ENCODE assay signal across 7 cellular contexts in the genomic region with DNA sequence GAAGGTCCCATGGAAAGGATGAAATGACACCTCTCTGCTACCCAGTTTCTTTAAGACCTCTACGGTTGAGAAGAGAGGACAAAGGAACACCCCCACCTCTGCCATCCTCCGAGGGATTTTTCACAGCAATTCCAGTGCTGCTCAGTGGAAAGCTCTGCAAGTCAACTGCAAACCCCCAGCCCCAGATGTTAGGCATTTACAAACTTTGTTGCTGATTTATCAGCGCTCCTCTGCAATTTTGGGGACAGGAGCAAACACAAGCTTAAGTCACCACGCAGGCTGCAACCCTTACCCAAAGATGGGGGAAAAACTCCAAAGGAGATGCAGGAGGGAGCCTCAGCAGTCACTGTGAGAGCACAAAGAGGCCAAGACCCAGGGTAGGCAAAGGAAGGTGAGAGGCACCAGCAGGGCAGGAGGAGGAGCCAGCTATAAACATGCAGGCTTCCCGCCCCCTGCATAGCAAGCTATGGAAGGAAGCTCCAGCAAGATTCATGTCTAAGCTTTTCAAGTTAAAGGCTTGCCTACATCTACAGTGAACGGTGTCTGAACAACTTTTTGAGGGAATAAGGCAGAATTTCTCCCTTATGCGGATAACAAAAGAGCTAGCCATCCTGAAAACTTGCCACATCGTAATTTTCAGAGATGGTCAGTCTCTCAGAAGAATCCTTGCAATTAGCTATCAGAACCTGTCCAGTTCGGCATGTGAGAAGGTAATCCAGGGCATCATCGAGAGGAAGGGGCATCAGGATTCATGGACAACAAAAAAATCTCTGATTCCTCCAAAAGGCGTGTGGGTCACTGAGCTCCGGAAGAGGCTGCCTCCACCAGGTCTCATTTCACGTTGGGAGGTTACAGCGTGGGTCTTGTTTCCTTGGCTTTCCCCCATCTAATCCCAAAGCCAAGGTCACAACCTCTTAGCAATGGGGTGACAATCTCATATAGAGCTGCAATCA. TPM values are rescaled to one million over a fixed set of nuclear protein-coding genes. Genes with fewer than 3 reads are reported as not detected.
A peak's percentile ranks its signal among the peaks of the same experiment; 100 is the strongest.
DNase-seq lines count a peak whose midpoint lies in the region; ATAC-seq and TF ChIP-seq lines count a peak whose summit lies in the region.

No MANE protein-coding gene starts in this region.

- no peaks in the 10 kb centered on the region for H3K27me3 ChIP-seq in HUES64 (ENCODE audit: insufficient read depth, low read length)
- no peaks in the 10 kb centered on the region for H3K27me3 ChIP-seq in hepatocyte

- TF ChIP-seq CTCF in hepatocyte (IDR thresholded peaks at IDR 0.05; ENCODE audit: poor library complexity), result no peak

- DNase-seq in activated CD4-positive, alpha-beta T cell treated with anti-CD3 and anti-CD28 coated beads, Interleukin-2, amount 10 ng/mL, durations not matched to agents 7 days and 5 days, result peak; percentile 47
- peak; percentile 61 for DNase-seq in hepatocyte (ENCODE audit: low spot score)
- no peak for DNase-seq in stimulated activated naive B cell treated with anti-CD40 and anti-IgM and Interleukin-4, amounts not matched to agents 10 μg/mL and 1 μg/mL and 100 μg/mL, for 72 hours
- no peak for DNase-seq in activated gamma-delta T cell treated with Interleukin-2 at 50 U/mL for 16 hours
- DNase-seq in HPDE6-E6E7 (ENCODE audit: extremely low spot score), result no peak
- DNase-seq in NCI-H524 treated with DMSO at 0.1 percent for 48 hours (lab: John Stamatoyannopoulos, UW), result no peak

- H3K36me3 ChIP-seq in HUES64 (ENCODE audit: insufficient read depth, low read length) (no peaks in the 10 kb centered on the region), hepatocyte (replicated peaks; ENCODE audit: insufficient read depth, low read depth) (no peaks in the 10 kb centered on the region)

- CTCF ChIA-PET in activated CD4-positive, alpha-beta T cell treated with anti-CD3 and anti-CD28 coated beads, Interleukin-2, amount 10 ng/mL, durations not matched to agents 7 days and 5 days (lab: Charles Lee), result interaction anchor here (0.5 to 1.8 kb wide), 11 partner anchors 9 to 1485 kb away, joined by 3 to 6 read pairs (median 3); no protein-coding TSS in a partner anchor

- H3K4me3 Mint-ChIP-seq in activated CD4-positive, alpha-beta T cell treated with anti-CD3 and anti-CD28 coated beads, Interleukin-2, amount 10 ng/mL, durations not matched to agents 7 days and 5 days, result peak overlapping the region; percentile 82
- H3K4me3 Mint-ChIP-seq in stimulated activated naive B cell treated with anti-CD40 and anti-IgM and Interleukin-4, amounts not matched to agents 10 μg/mL and 1 μg/mL and 100 μg/mL, for 72 hours, result peak overlapping the region; percentile 54 to 90

- no peaks in the 10 kb centered on the region for H3K27me3 Mint-ChIP-seq in activated CD4-positive, alpha-beta T cell treated with anti-CD3 and anti-CD28 coated beads, Interleukin-2, amount 10 ng/mL, durations not matched to agents 7 days and 5 days
- no peaks in the 10 kb centered on the region for H3K27me3 Mint-ChIP-seq in stimulated activated naive B cell treated with anti-CD40 and anti-IgM and Interleukin-4, amounts not matched to agents 10 μg/mL and 1 μg/mL and 100 μg/mL, for 72 hours

- H3K9me3 Mint-ChIP-seq in activated CD4-positive, alpha-beta T cell treated with anti-CD3 and anti-CD28 coated beads, Interleukin-2, amount 10 ng/mL, durations not matched to agents 7 days and 5 days, result no peaks in the 10 kb centered on the region
- H3K9me3 Mint-ChIP-seq in stimulated activated naive B cell treated with anti-CD40 and anti-IgM and Interleukin-4, amounts not matched to agents 10 μg/mL and 1 μg/mL and 100 μg/mL, for 72 hours, result no peaks in the 10 kb centered on the region

- peaks cover 60% of the 10 kb centered on the region for H3K4me1 ChIP-seq in HUES64 (ENCODE audit: insufficient read depth, low read length)
- peaks cover 66% of the 10 kb centered on the region for H3K4me1 ChIP-seq in hepatocyte (ENCODE audit: insufficient read depth)

- 46% methylated on average over 14 of the region's 14 CpGs for WGBS in HUES64
- 34% methylated on average over 14 of the region's 14 CpGs for WGBS in hepatocyte (ENCODE audit: low lambda C conversion rate, missing lambda C conversion rate)

- H3K27ac Mint-ChIP-seq in activated CD4-positive, alpha-beta T cell treated with anti-CD3 and anti-CD28 coated beads, Interleukin-2, amount 10 ng/mL, durations not matched to agents 7 days and 5 days, result peak overlapping the region; percentile 52
- H3K27ac Mint-ChIP-seq in stimulated activated naive B cell treated with anti-CD40 and anti-IgM and Interleukin-4, amounts not matched to agents 10 μg/mL and 1 μg/mL and 100 μg/mL, for 72 hours, result peak overlapping the region; percentile 1

- peak overlapping the region; percentile 61 for H3K9ac ChIP-seq in HUES64 (ENCODE audit: low read depth, low read length)

- peaks cover 9% of the 10 kb centered on the region for H3K36me3 Mint-ChIP-seq in activated CD4-positive, alpha-beta T cell treated with anti-CD3 and anti-CD28 coated beads, Interleukin-2, amount 10 ng/mL, durations not matched to agents 7 days and 5 days (ENCODE audit: low read depth)
- H3K36me3 Mint-ChIP-seq in stimulated activated naive B cell treated with anti-CD40 and anti-IgM and Interleukin-4, amounts not matched to agents 10 μg/mL and 1 μg/mL and 100 μg/mL, for 72 hours, result no peaks in the 10 kb centered on the region

- no peaks in the 10 kb centered on the region for H3K9me2 ChIP-seq in hepatocyte (replicated peaks; ENCODE audit: insufficient read depth)

- peaks cover 72% of the 10 kb centered on the region for H3K4me1 Mint-ChIP-seq in activated CD4-positive, alpha-beta T cell treated with anti-CD3 and anti-CD28 coated beads, Interleukin-2, amount 10 ng/mL, durations not matched to agents 7 days and 5 days
- H3K4me1 Mint-ChIP-seq in stimulated activated naive B cell treated with anti-CD40 and anti-IgM and Interleukin-4, amounts not matched to agents 10 μg/mL and 1 μg/mL and 100 μg/mL, for 72 hours, result peaks cover 59 to 78% of the 10 kb centered on the region in 2 donors

- POLR2A ChIA-PET in activated CD4-positive, alpha-beta T cell treated with anti-CD3 and anti-CD28 coated beads, Interleukin-2, amount 10 ng/mL, durations not matched to agents 7 days and 5 days (lab: Charles Lee), result no interaction called here

- H3K79me2 ChIP-seq in hepatocyte, result peaks cover 88% of the 10 kb centered on the region

- ATAC-seq in stimulated activated naive B cell treated with anti-CD40 and anti-IgM and Interleukin-4, amounts not matched to agents 10 μg/mL and 1 μg/mL and 100 μg/mL, for 72 hours (replicated peaks), result no peak

- H2AFZ ChIP-seq in hepatocyte, result no peak overlapping the region

- H3K4me3 ChIP-seq in HUES64 (ENCODE audit: low read length), result peak overlapping the region; percentile 37
- H3K4me3 ChIP-seq in hepatocyte, result peak overlapping the region; percentile 5

- peaks cover 79% of the 10 kb centered on the region for H4K20me1 ChIP-seq in hepatocyte (ENCODE audit: insufficient read depth, poor library complexity, severe bottlenecking)

- H3K4me2 ChIP-seq in hepatocyte, result peak overlapping the region; percentile 91

- H3K27ac ChIP-seq in HUES64 (ENCODE audit: low read depth, low read length) (peak overlapping the region; percentile 62; the same call in 1 of the 2 replicates), hepatocyte (peak overlapping the region; percentile 99)

- no peaks in the 10 kb centered on the region for H3K9me3 ChIP-seq in HUES64 (ENCODE audit: insufficient read depth, low read depth, low read length)
- no peaks in the 10 kb centered on the region for H3K9me3 ChIP-seq in hepatocyte (ENCODE audit: low read depth)

RNA-seq across cellular contexts. Expression of gene CTDSP2, which starts 3.9 kb away (rescaled TPM):
- polyA plus RNA-seq in HUES64 (2013, experiment 1 of 2), result 54.8 TPM
- 65.4 TPM for polyA plus RNA-seq in HUES64 (2013, experiment 2 of 2)
- total RNA-seq in activated CD4-positive, alpha-beta T cell treated with anti-CD3 and anti-CD28 coated beads, Interleukin-2, amount 10 ng/mL, durations not matched to agents 7 days and 5 days, result 100 to 1,000 TPM; 144 to 156 TPM
- total RNA-seq in hepatocyte, result 96.8 and 107 TPM in 2 replicates
- 59.3 and 75.9 TPM in 2 replicates for polyA plus RNA-seq in hepatocyte

RNA-seq across cellular contexts. Expression of gene AVIL, which starts 24.1 kb away (rescaled TPM):
- polyA plus RNA-seq in HUES64 (2013, experiment 1 of 2), result 0.25 TPM
- polyA plus RNA-seq in HUES64 (2013, experiment 2 of 2), result not detected
- total RNA-seq in activated CD4-positive, alpha-beta T cell treated with anti-CD3 and anti-CD28 coated beads, Interleukin-2, amount 10 ng/mL, durations not matched to agents 7 days and 5 days, result 1 to 10 TPM; 3.5 to 3.6 TPM
- 1.0 and 2.4 TPM in 2 replicates for total RNA-seq in hepatocyte
- polyA plus RNA-seq in hepatocyte, result 0.93 and 1.3 TPM in 2 replicates

Comparison
In these comparisons a context has a peak if more than half of its experiments do, and no peak if none do; other contexts are left out.
1. DNase-seq: peak in activated CD4-positive, alpha-beta T cell treated with anti-CD3 and anti-CD28 coated beads, Interleukin-2, amount 10 ng/mL, durations not matched to agents 7 days and 5 days (single experiment) and hepatocyte (single experiment); none in stimulated activated naive B cell treated with anti-CD40 and anti-IgM and Interleukin-4, amounts not matched to agents 10 μg/mL and 1 μg/mL and 100 μg/mL, for 72 hours (single experiment), activated gamma-delta T cell treated with Interleukin-2 at 50 U/mL for 16 hours (single experiment), HPDE6-E6E7 (single experiment) and NCI-H524 treated with DMSO at 0.1 percent for 48 hours (single experiment).